In genomic region chrX:74550295-74550802, GRCh38 we compare ENCODE assay signal across 1 cellular context.
A peak's percentile ranks its signal among the peaks of the same experiment; 100 is the strongest.
TF ChIP-seq lines count a peak whose summit lies in the region.

No MANE protein-coding gene starts in this region.

TF ChIP-seq in H1, 55 proteins besides CTCF, POLR2A, EP300 and RAD21 (continued from another document):
- TF ChIP-seq CHD7 (IDR thresholded peaks at IDR 0.05; ENCODE audit: insufficient replicate concordance, low read length) (no peak), TCF12 (IDR thresholded peaks at IDR 0.05; ENCODE audit: low read depth, low read length) (no peak), CBX5 (IDR thresholded peaks at IDR 0.05; ENCODE audit: low read depth, low read length) (no peak), EZH2 (IDR thresholded peaks at IDR 0.05; ENCODE audit: low read depth, low read length, severe bottlenecking) (no peak), TEAD4 (IDR thresholded peaks at IDR 0.05; ENCODE audit: low read depth, low read length) (0 out of 2 replicates have a peak, but pooled peaks have one; percentile 10), JUN (IDR thresholded peaks at IDR 0.05; ENCODE audit: low read depth, low read length) (no peak), RXRA (IDR thresholded peaks at IDR 0.05; ENCODE audit: insufficient read depth, low read depth, low read length) (no peak), SIN3A (conservative IDR thresholded peaks at IDR 0.05 in 1 of 2, IDR thresholded peaks at IDR 0.05 in 1 of 2; ENCODE audit: low read depth in 1 of 2, low read length in 2 of 2) (no peak), HDAC2 (IDR thresholded peaks at IDR 0.05; ENCODE audit: borderline replicate concordance in 1 of 2, low read depth in 2 of 2, low read length in 2 of 2) (no peak), YY1 (IDR thresholded peaks at IDR 0.05; ENCODE audit: low read depth, low read length) (no peak), SP4 (IDR thresholded peaks at IDR 0.05; ENCODE audit: low read length) (no peak), TAF7 (optimal IDR thresholded peaks at IDR 0.05; ENCODE audit: borderline replicate concordance, low read depth, low read length) (no peak), TAF1 (IDR thresholded peaks at IDR 0.05; ENCODE audit: low read depth, low read length) (no peak), SIX5 (IDR thresholded peaks at IDR 0.05; ENCODE audit: low read depth, low read length) (no peak), CTBP2 (IDR thresholded peaks at IDR 0.05; ENCODE audit: borderline replicate concordance, insufficient read depth, insufficient read length, low read length) (no peak), SP1 (IDR thresholded peaks at IDR 0.05; ENCODE audit: low read depth, low read length) (no peak), JUND (IDR thresholded peaks at IDR 0.05; ENCODE audit: low read length) (no peak), BCL11A (IDR thresholded peaks at IDR 0.05; ENCODE audit: low read depth in 2 of 2, low read length in 2 of 2) (no peak), NANOG (IDR thresholded peaks at IDR 0.05; ENCODE audit: insufficient read depth, low read depth, low read length, poor library complexity, severe bottlenecking) (no peak)
- TF ChIP-seq, protein P1, sequence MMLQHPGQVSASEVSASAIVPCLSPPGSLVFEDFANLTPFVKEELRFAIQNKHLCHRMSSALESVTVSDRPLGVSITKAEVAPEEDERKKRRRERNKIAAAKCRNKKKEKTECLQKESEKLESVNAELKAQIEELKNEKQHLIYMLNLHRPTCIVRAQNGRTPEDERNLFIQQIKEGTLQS (IDR thresholded peaks at IDR 0.05; ENCODE audit: insufficient read depth, low read depth, low read length): no peak
- TF ChIP-seq, protein P2, sequence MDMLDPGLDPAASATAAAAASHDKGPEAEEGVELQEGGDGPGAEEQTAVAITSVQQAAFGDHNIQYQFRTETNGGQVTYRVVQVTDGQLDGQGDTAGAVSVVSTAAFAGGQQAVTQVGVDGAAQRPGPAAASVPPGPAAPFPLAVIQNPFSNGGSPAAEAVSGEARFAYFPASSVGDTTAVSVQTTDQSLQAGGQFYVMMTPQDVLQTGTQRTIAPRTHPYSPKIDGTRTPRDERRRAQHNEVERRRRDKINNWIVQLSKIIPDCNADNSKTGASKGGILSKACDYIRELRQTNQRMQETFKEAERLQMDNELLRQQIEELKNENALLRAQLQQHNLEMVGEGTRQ (IDR thresholded peaks at IDR 0.05; ENCODE audit: low read length): no peak
- TF ChIP-seq, protein P3, sequence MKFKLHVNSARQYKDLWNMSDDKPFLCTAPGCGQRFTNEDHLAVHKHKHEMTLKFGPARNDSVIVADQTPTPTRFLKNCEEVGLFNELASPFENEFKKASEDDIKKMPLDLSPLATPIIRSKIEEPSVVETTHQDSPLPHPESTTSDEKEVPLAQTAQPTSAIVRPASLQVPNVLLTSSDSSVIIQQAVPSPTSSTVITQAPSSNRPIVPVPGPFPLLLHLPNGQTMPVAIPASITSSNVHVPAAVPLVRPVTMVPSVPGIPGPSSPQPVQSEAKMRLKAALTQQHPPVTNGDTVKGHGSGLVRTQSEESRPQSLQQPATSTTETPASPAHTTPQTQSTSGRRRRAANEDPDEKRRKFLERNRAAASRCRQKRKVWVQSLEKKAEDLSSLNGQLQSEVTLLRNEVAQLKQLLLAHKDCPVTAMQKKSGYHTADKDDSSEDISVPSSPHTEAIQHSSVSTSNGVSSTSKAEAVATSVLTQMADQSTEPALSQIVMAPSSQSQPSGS (IDR thresholded peaks at IDR 0.05; ENCODE audit: low read length): no peak
